In genomic region chr1:118986839-118987430, GRCh38 we compare ENCODE assay signal across 9 cellular contexts. TPM values are rescaled to one million over a fixed set of nuclear protein-coding genes. Genes with fewer than 3 reads are reported as not detected.
A peak's percentile ranks its signal among the peaks of the same experiment; 100 is the strongest.
DNase-seq lines count a peak whose midpoint lies in the region; ATAC-seq and TF ChIP-seq lines count a peak whose summit lies in the region.
"Had no signal": no experiment of that assay in that cellular context is flagged by ENCODE, and none has a peak within 500 bp of the region (broad histone marks: within the 10 kb centered on the region; RNA-seq: fewer than 3 reads in every experiment).

No MANE protein-coding gene starts in this region.

- H3K79me2 ChIP-seq in fibroblast of lung (ENCODE audit: control insufficient read depth, insufficient read depth, low read length) = no peaks in the 10 kb centered on the region

- CTCF ChIA-PET in CD8-positive, alpha-beta T cell (lab: Charles Lee) = no interaction called here

- TF ChIP-seq POLR2A in ovary (IDR thresholded peaks at IDR 0.05) = no peak

- no peaks in the 10 kb centered on the region for H4K20me1 ChIP-seq in fibroblast of lung (ENCODE audit: control insufficient read depth, extremely low read depth, insufficient read depth, low read length)

- H3K4me1 Mint-ChIP-seq in CD8-positive, alpha-beta T cell (ENCODE audit: low read depth) = peaks cover 30% of the 10 kb centered on the region

- ATAC-seq in CD8-positive, alpha-beta T cell = no peak
- ATAC-seq in RWPE2 (ENCODE audit: low read depth) = no peak; the same call in 2 of the 3 replicates
- ATAC-seq in GM21447 (IDR thresholded peaks at IDR 0.05; ENCODE audit: unreplicated experiment) = no peak

- no peak for DNase-seq in CD8-positive, alpha-beta T cell
- no peak for DNase-seq in RWPE2 (ENCODE audit: low spot score)
- no peak for DNase-seq in fibroblast of lung (ENCODE audit: low read depth in 2 of 2)
- DNase-seq in ovary = no peak
- DNase-seq in caudate nucleus (lab: John Stamatoyannopoulos, UW) = no peak
- no peak for DNase-seq in islet precursor cell
- DNase-seq in NCI-H1930 (lab: John Stamatoyannopoulos, UW) = no peak

- H3K27ac Mint-ChIP-seq in CD8-positive, alpha-beta T cell = no peak overlapping the region

- H3K27me3 ChIP-seq in CD8-positive, alpha-beta T cell (ENCODE audit: insufficient read depth, low read length) = peaks cover 36% of the 10 kb centered on the region
- H3K27me3 ChIP-seq in RWPE2 (ENCODE audit: insufficient read depth, poor library complexity, severe bottlenecking) (peaks cover 100% of the 10 kb centered on the region), fibroblast of lung (ENCODE audit: control insufficient read depth, insufficient read depth, low read length) (peaks cover 88% of the 10 kb centered on the region), ovary (peaks cover 8% of the 10 kb centered on the region)

- H3K4me3 ChIP-seq in CD8-positive, alpha-beta T cell (ENCODE audit: low read depth, low read length) = no peak overlapping the region
- H3K4me3 ChIP-seq in RWPE2 (ENCODE audit: severe bottlenecking) = peak overlapping the region; percentile 20
- peak overlapping the region in 1 of 4 experiments; percentile 45 for H3K4me3 ChIP-seq in fibroblast of lung (replicated peaks in 1 of 4; ENCODE audit: control extremely low read depth in 1 of 4, insufficient read depth in 1 of 4, low read depth in 3 of 4, low read length in 4 of 4)
- H3K4me3 ChIP-seq in ovary = peak overlapping the region; percentile 18

- no peak overlapping the region for H3K27ac ChIP-seq in CD8-positive, alpha-beta T cell (ENCODE audit: low read depth, low read length)
- no peak overlapping the region for H3K27ac ChIP-seq in RWPE2 (ENCODE audit: poor library complexity, severe bottlenecking)
- H3K27ac ChIP-seq in fibroblast of lung (ENCODE audit: insufficient read depth, low read length) = no peak overlapping the region
- no peak overlapping the region for H3K27ac ChIP-seq in ovary
- H3K27ac ChIP-seq in caudate nucleus (ENCODE audit: low read depth, low read length) = no peak overlapping the region
- H3K27ac ChIP-seq: RWPE1 had no signal

- peaks cover 81% of the 10 kb centered on the region for H3K27me3 Mint-ChIP-seq in CD8-positive, alpha-beta T cell (ENCODE audit: low read depth)

- peaks cover 8% of the 10 kb centered on the region for H3K4me1 ChIP-seq in CD8-positive, alpha-beta T cell (ENCODE audit: insufficient read depth, low read length)
- H3K4me1 ChIP-seq in RWPE2 (ENCODE audit: insufficient read depth, poor library complexity, severe bottlenecking) (no peaks in the 10 kb centered on the region), fibroblast of lung (ENCODE audit: control insufficient read depth, extremely low read depth, insufficient read depth, low read length) (no peaks in the 10 kb centered on the region), ovary (ENCODE audit: insufficient read depth) (peaks cover 3% of the 10 kb centered on the region)

- H3K4me3 Mint-ChIP-seq in CD8-positive, alpha-beta T cell = peak overlapping the region; percentile 49

- H3K9ac ChIP-seq in fibroblast of lung (ENCODE audit: insufficient read depth, low read length) = no peak overlapping the region

- 9 to 12% (median 11%) methylated on average over 25 of the region's 25 CpGs for WGBS in ovary, 3 donors

- H2AFZ ChIP-seq in fibroblast of lung (ENCODE audit: low read length) = no peak overlapping the region

- POLR2A ChIA-PET in CD8-positive, alpha-beta T cell (lab: Charles Lee) = no interaction called here

- peak overlapping the region; percentile 75 for H3K4me2 ChIP-seq in fibroblast of lung (ENCODE audit: extremely low read depth, insufficient read depth, low read length)

- no peaks in the 10 kb centered on the region for H3K36me3 Mint-ChIP-seq in CD8-positive, alpha-beta T cell

- no peaks in the 10 kb centered on the region for H3K9me3 ChIP-seq in CD8-positive, alpha-beta T cell (ENCODE audit: low read length)
- H3K9me3 ChIP-seq in RWPE2 (ENCODE audit: severe bottlenecking) (no peaks in the 10 kb centered on the region), fibroblast of lung (ENCODE audit: control insufficient read depth, insufficient read depth, low read depth, low read length) (no peaks in the 10 kb centered on the region), ovary (no peaks in the 10 kb centered on the region)

- H3K36me3 ChIP-seq in CD8-positive, alpha-beta T cell (ENCODE audit: insufficient read depth, low read length) = no peaks in the 10 kb centered on the region
- no peaks in the 10 kb centered on the region for H3K36me3 ChIP-seq in RWPE2 (ENCODE audit: low read depth)
- H3K36me3 ChIP-seq in fibroblast of lung (ENCODE audit: control insufficient read depth, insufficient read depth, low read length) = no peaks in the 10 kb centered on the region
- no peaks in the 10 kb centered on the region for H3K36me3 ChIP-seq in ovary

- H3K9me3 Mint-ChIP-seq in CD8-positive, alpha-beta T cell = no peaks in the 10 kb centered on the region

- no peak for TF ChIP-seq EP300 in ovary (IDR thresholded peaks at IDR 0.05)

- intact Hi-C loops in CD8-positive, alpha-beta T cell (cut with DNase I, micrococcal nuclease) = no loop called here
- intact Hi-C loops in ovary (cut with DNase I) = no loop called here

- TF ChIP-seq CTCF in CD8-positive, alpha-beta T cell (IDR thresholded peaks at IDR 0.05) = no peak
- TF ChIP-seq CTCF in RWPE2 (IDR thresholded peaks at IDR 0.05; ENCODE audit: poor library complexity, severe bottlenecking) (no peak), fibroblast of lung (conservative IDR thresholded peaks at IDR 0.05 in 1 of 2, IDR thresholded peaks at IDR 0.05 in 1 of 2; ENCODE audit: low read depth in 1 of 2, low read length in 2 of 2) (no peak), ovary (IDR thresholded peaks at IDR 0.05) (no peak)

RNA-seq across cellular contexts. Expression of gene TBX15, which starts 1.2 kb away (rescaled TPM):
- under 1 TPM; 0.11 to 0.17 TPM for total RNA-seq in CD8-positive, alpha-beta T cell
- total RNA-seq in fibroblast of lung (0.26 and 0.99 TPM in 2 replicates), ovary (under 1 TPM in 6 of 7 donors, not detected in 1; 0.08 to 0.60 (median 0.20) TPM)
- polyA plus RNA-seq in fibroblast of lung (0.30 and 0.50 TPM in 2 replicates), ovary (under 1 TPM; 0.10 to 0.42 TPM)
- polyA plus RNA-seq in fibroblast of lung (2012) = 0.21 and 0.27 TPM in 2 replicates
- polyA minus RNA-seq in fibroblast of lung (ENCODE audit: low replicate concordance) = 0.19 TPM in 1 of 2 replicates, not detected in the other
